27 cellular contexts compared by ENCODE assay signal in genomic region chr19:2180881-2181617, GRCh38. TPM values are rescaled to one million over a fixed set of nuclear protein-coding genes. Genes with fewer than 3 reads are reported as not detected.
DNase-seq lines count a peak whose midpoint lies in the region; ATAC-seq and TF ChIP-seq lines count a peak whose summit lies in the region.
"Had no signal": no experiment of that assay in that cellular context is flagged by ENCODE, and none has a peak within 500 bp of the region (broad histone marks: within the 10 kb centered on the region; RNA-seq: fewer than 3 reads in every experiment).

No MANE protein-coding gene starts in this region.

- H3K9me3 ChIP-seq in heart right ventricle, result no peaks in the 10 kb centered on the region
- H3K9me3 ChIP-seq: A549, gastrocnemius medialis, prostate gland, stomach, upper lobe of left lung had no signal

- no peak overlapping the region for H3K27ac ChIP-seq in heart right ventricle
- H3K27ac ChIP-seq in substantia nigra (ENCODE audit: low read depth, low read length, poor library complexity, severe bottlenecking), result peak overlapping the region; percentile 71
- H3K27ac ChIP-seq: A549, KMS-11, prostate gland had no signal

- no peak overlapping the region for H3K4me3 ChIP-seq in heart right ventricle
- H3K4me3 ChIP-seq: A549, gastrocnemius medialis, prostate gland, stomach, upper lobe of left lung had no signal

- intact Hi-C loops in left ventricle myocardium superior (cut with micrococcal nuclease), result no loop called here
- intact Hi-C loops in heart right ventricle (cut with DNase I), result no loop called here
- intact Hi-C loops in head of caudate nucleus (cut with DNase I), result no loop called here

- DNase-seq in left ventricle myocardium superior (peak; percentile 58), heart right ventricle (no peak), head of caudate nucleus (peak in 38 of 42 donors; percentile 27 to 83 (median 57)), nucleus accumbens (lab: John Stamatoyannopoulos, UW) (peak in 30 of 56 donors; percentile 0 to 73 (median 32)), substantia nigra (lab: John Stamatoyannopoulos, UW) (peak in 30 of 49 donors; percentile 11 to 61 (median 30)), hepatic stellate cell (ENCODE audit: low spot score) (no peak)
- DNase-seq: activated CD4-positive, alpha-beta T cell treated with anti-CD3 and anti-CD28 coated beads, Interleukin-2, amount 50 U/mL, for 48 hours; activated CD8-positive, alpha-beta memory T cell treated with anti-CD3 and anti-CD28 coated beads, Interleukin-2, amount 50 U/mL, for 48 hours; aorta; CD8-positive, alpha-beta memory T cell; dermis blood vessel endothelial cell; gastrocnemius medialis; HCEC 1CT; islet precursor cell; NCI-H1417 treated with DMSO at 0.1 percent for 48 hours; NCI-H2081 treated with DMSO at 0.1 percent for 48 hours; NCI-H226; NCI-H748 treated with DMSO at 0.1 percent for 48 hours; stomach; T-cell had no signal

- 77 to 84% methylated on average over 22 of the region's 22 CpGs for WGBS in heart right ventricle, 2 donors

- no peaks in the 10 kb centered on the region for H3K27me3 ChIP-seq in heart right ventricle
- H3K27me3 ChIP-seq: gastrocnemius medialis, stomach, upper lobe of left lung had no signal

- peaks cover 6 to 62% (median 21%) of the 10 kb centered on the region in 9 donors for H3K4me1 ChIP-seq in heart right ventricle
- H3K4me1 ChIP-seq: A549, prostate gland had no signal

- no peak for TF ChIP-seq CTCF in heart right ventricle (IDR thresholded peaks at IDR 0.05)

- H3K36me3 ChIP-seq in heart right ventricle, result peaks cover 0 to 47% (median 0%) of the 10 kb centered on the region in 9 donors
- H3K36me3 ChIP-seq: gastrocnemius medialis, prostate gland had no signal

- no peak for ATAC-seq in left ventricle myocardium superior
- ATAC-seq in heart right ventricle, result no peak
- ATAC-seq in HG02973 (IDR thresholded peaks at IDR 0.05; ENCODE audit: unreplicated experiment), result no peak
- ATAC-seq in GM21528 (IDR thresholded peaks at IDR 0.05; ENCODE audit: low FRiP score, unreplicated experiment), result no peak
- ATAC-seq: A549; activated CD4-positive, CD25-positive, alpha-beta regulatory T cell treated with anti-CD3 and anti-CD28 coated beads, Interleukin-2, amount 50 U/mL, for 24 hours; gastrocnemius medialis; T-cell had no signal

RNA-seq across cellular contexts. Expression of gene DOT1L, which starts 17.3 kb away (rescaled TPM):
- total RNA-seq in left ventricle myocardium superior (11.9 TPM), heart right ventricle (10 to 100 TPM in 7 of 10 donors, 1 to 10 TPM in 3; 7.0 to 16.0 (median 12.5) TPM)
- 10 to 100 TPM in 1 of 2 donors, 1 to 10 TPM in 1; 9.2 to 12.1 TPM for polyA plus RNA-seq in heart right ventricle

RNA-seq across cellular contexts. Expression of gene AP3D1, which starts 29.7 kb away (rescaled TPM):
- total RNA-seq in left ventricle myocardium superior (78.2 TPM), heart right ventricle (100 to 1,000 TPM in 1 of 10 donors, 10 to 100 TPM in 9; 68.4 to 168 (median 81.9) TPM)
- polyA plus RNA-seq in heart right ventricle, result 10 to 100 TPM; 63.9 to 95.1 TPM

RNA-seq across cellular contexts. Expression of gene PLEKHJ1, which starts 55.1 kb away (rescaled TPM):
- total RNA-seq in left ventricle myocardium superior (60.7 TPM), heart right ventricle (10 to 100 TPM; 40.0 to 76.5 (median 45.0) TPM)
- polyA plus RNA-seq in heart right ventricle, result 100 to 1,000 TPM in 1 of 2 donors, 10 to 100 TPM in 1; 83.6 to 103 TPM

RNA-seq across cellular contexts. Expression of gene SF3A2, which starts 55.6 kb away (rescaled TPM):
- total RNA-seq in left ventricle myocardium superior (31.4 TPM), heart right ventricle (10 to 100 TPM; 24.6 to 45.2 (median 30.4) TPM)
- 10 to 100 TPM; 25.8 to 47.3 TPM for polyA plus RNA-seq in heart right ventricle

Comparison
In these comparisons a context has a peak if more than half of its experiments do, and no peak if none do; other contexts are left out.
1. DNase-seq: peak in left ventricle myocardium superior (single experiment), head of caudate nucleus (38 of 42), nucleus accumbens (30 of 56) and substantia nigra (30 of 49); none in heart right ventricle (0 of 2) and hepatic stellate cell (single experiment).